17 cellular contexts compared by ENCODE assay signal in the genomic region with DNA sequence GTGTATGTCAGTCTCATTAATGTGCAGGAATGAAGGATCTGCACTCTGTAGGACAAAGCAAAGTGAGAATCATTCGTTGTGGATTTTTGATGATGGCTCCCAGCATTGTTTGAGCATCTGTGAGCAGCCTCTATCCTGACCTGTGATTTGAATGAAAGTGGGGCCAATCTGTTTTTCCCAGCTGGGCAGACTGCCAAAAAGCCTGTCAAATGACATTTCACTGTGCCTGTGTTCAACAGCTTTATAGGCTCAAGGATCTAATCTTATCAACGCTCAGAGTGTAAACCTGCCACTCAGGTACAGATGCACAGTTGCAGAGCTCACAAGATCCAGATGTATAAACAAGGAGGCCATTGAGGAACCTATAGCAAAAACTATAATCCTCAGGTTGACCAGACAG.
A peak's percentile ranks its signal among the peaks of the same experiment; 100 is the strongest.
DNase-seq lines count a peak whose midpoint lies in the region; ATAC-seq lines count a peak whose summit lies in the region.
"Had no signal": no experiment of that assay in that cellular context is flagged by ENCODE, and none has a peak within 500 bp of the region (broad histone marks: within the 10 kb centered on the region; RNA-seq: fewer than 3 reads in every experiment).

No MANE protein-coding gene starts in this region.

- H3K79me2 ChIP-seq in Karpas-422 (ENCODE audit: low read length), result no peaks in the 10 kb centered on the region

- no peaks in the 10 kb centered on the region for H3K27me3 ChIP-seq in Karpas-422 (ENCODE audit: low read length)
- H3K27me3 ChIP-seq: brain microvascular endothelial cell had no signal

- no peak overlapping the region for H3K9ac ChIP-seq in Karpas-422 (ENCODE audit: low read length)

- H3K4me2 ChIP-seq in Karpas-422 (ENCODE audit: low read depth, low read length, poor library complexity, severe bottlenecking), result no peak overlapping the region

- no peak overlapping the region for H3K27ac ChIP-seq in Karpas-422 (ENCODE audit: low read length)
- H3K27ac ChIP-seq: brain microvascular endothelial cell, lower lobe of right lung had no signal

- no peak overlapping the region for H2AFZ ChIP-seq in Karpas-422 (ENCODE audit: low read length)

- H3K9me2 ChIP-seq in Karpas-422 (replicated peaks; ENCODE audit: insufficient read depth, low read length), result no peaks in the 10 kb centered on the region

- H3K36me3 ChIP-seq in Karpas-422 (ENCODE audit: insufficient read depth, low read length), result no peaks in the 10 kb centered on the region
- H3K36me3 ChIP-seq: brain microvascular endothelial cell, lower lobe of right lung had no signal

- H4K20me1 ChIP-seq in Karpas-422 (ENCODE audit: insufficient read depth, low read depth, low read length), result no peaks in the 10 kb centered on the region

- no peak overlapping the region for H3K4me3 ChIP-seq in Karpas-422 (ENCODE audit: low read length)
- H3K4me3 ChIP-seq: lower lobe of right lung had no signal

- H3K4me1 ChIP-seq in Karpas-422 (ENCODE audit: low read length), result no peaks in the 10 kb centered on the region
- H3K4me1 ChIP-seq: lower lobe of right lung had no signal

- DNase-seq in COR-L47 (lab: John Stamatoyannopoulos, UW) (peak; percentile 71), NCI-H1694 treated with DMSO at 0.1 percent for 48 hours (lab: John Stamatoyannopoulos, UW) (peak; percentile 90), SHP77 treated with DMSO at 0.1 percent for 48 hours (lab: John Stamatoyannopoulos, UW) (peak; percentile 81), midbrain (lab: John Stamatoyannopoulos, UW) (peak; percentile 19), Karpas-422 (no peak), germinal center (ENCODE audit: low spot score) (no peak)
- DNase-seq: activated CD4-positive, alpha-beta T cell treated with anti-CD3 and anti-CD28 coated beads for 1 hour; activated CD8-positive, alpha-beta memory T cell treated with anti-CD3 and anti-CD28 coated beads, Interleukin-2, amount 50 U/mL, for 48 hours; activated naive CD4-positive, alpha-beta T cell treated with anti-CD3 and anti-CD28 coated beads, Interleukin-2, amount 50 U/mL, for 16 hours; brain microvascular endothelial cell; effector CD4-positive, alpha-beta T cell; lower lobe of right lung; naive thymus-derived CD8-positive, alpha-beta T cell; NCI-H774; T-helper 17 cell had no signal

- H3K9me3 ChIP-seq in Karpas-422 (ENCODE audit: low read length), result no peaks in the 10 kb centered on the region
- H3K9me3 ChIP-seq: lower lobe of right lung had no signal

- ATAC-seq in HG02870 (IDR thresholded peaks at IDR 0.05; ENCODE audit: unreplicated experiment) (no peak), HG03039 (IDR thresholded peaks at IDR 0.05; ENCODE audit: unreplicated experiment) (no peak)
- ATAC-seq: lower lobe of right lung; naive thymus-derived CD8-positive, alpha-beta T cell; T-helper 17 cell had no signal

Comparison
In these comparisons a context has a peak if more than half of its experiments do, and no peak if none do; other contexts are left out.
1. DNase-seq: peak in COR-L47 (single experiment), NCI-H1694 treated with DMSO at 0.1 percent for 48 hours (single experiment), SHP77 treated with DMSO at 0.1 percent for 48 hours (single experiment) and midbrain (single experiment); none in Karpas-422 (single experiment) and germinal center (single experiment).